ENCODE assay signal across 19 cellular contexts in the genomic region with DNA sequence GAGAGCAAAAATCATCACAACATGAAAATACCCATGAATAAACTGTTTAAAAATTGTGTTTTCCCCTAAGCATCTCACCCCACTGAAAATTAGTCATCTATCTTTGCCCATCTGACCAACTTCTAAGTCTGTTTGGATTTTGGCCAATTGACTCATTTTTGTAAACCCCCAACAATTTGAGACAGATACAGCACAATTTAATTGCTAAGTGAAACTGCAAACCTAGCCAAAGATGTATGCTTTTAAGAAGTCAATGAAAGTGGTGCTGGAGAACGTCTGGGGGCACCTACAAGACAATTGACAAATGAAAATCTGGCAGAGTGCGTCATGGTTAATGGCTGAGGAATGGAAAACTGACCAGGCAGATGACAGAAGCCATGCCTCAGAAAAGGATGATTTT. TPM values are rescaled to one million over a fixed set of nuclear protein-coding genes. Genes with fewer than 3 reads are reported as not detected.
DNase-seq lines count a peak whose midpoint lies in the region; ATAC-seq, FAIRE-seq and TF ChIP-seq lines count a peak whose summit lies in the region.
"Had no signal": no experiment of that assay in that cellular context is flagged by ENCODE, and none has a peak within 500 bp of the region (broad histone marks: within the 10 kb centered on the region; RNA-seq: fewer than 3 reads in every experiment).

No MANE protein-coding gene starts in this region.

- H3K4me3 ChIP-seq in bronchial epithelial cell (ENCODE audit: low read depth, low read length): no peak overlapping the region
- H3K4me3 ChIP-seq: HAP-1 had no signal

- no peaks in the 10 kb centered on the region for H3K36me3 ChIP-seq in bronchial epithelial cell (ENCODE audit: control insufficient read depth, insufficient read depth, low read length)
- H3K36me3 ChIP-seq: HAP-1 had no signal

- peak; percentile 8 for DNase-seq in A172 (ENCODE audit: low spot score)
- peak; percentile 3 for DNase-seq in ELR (ENCODE audit: low read depth)
- DNase-seq in HT1080 (ENCODE audit: low read depth): peak; percentile 11
- DNase-seq in bronchial epithelial cell (ENCODE audit: low read depth): peak; percentile 9
- no peak for DNase-seq in stimulated activated CD4-positive, alpha-beta T cell treated with anti-CD3 and anti-CD28 coated beads, Interleukin-4, amount 100 ng/mL, for 1 hour
- no peak for DNase-seq in posterior cingulate gyrus
- DNase-seq: CD8-positive, alpha-beta T cell; COR-L47; DMS153; DMS79 treated with DMSO at 0.1 percent for 48 hours; IMR-90; KBM-7 had no signal

- no peak for FAIRE-seq in bronchial epithelial cell (lab: Jason Lieb, UNC)
- FAIRE-seq: A204.1, D721Med, GM12892, H1 had no signal

- no peak for TF ChIP-seq CTCF in bronchial epithelial cell (IDR thresholded peaks at IDR 0.05; ENCODE audit: insufficient read depth, low read length, severe bottlenecking)

- intact Hi-C loops in posterior cingulate gyrus (cut with DNase I): no loop called here

- ATAC-seq in HG03097 (IDR thresholded peaks at IDR 0.05; ENCODE audit: low FRiP score, unreplicated experiment) (no peak), HG02642 (IDR thresholded peaks at IDR 0.05; ENCODE audit: poor library complexity, unreplicated experiment) (no peak)
- ATAC-seq: CD8-positive, alpha-beta T cell had no signal

- H3K27me3 ChIP-seq in bronchial epithelial cell (ENCODE audit: control insufficient read depth, insufficient read depth, low read length): no peaks in the 10 kb centered on the region

RNA-seq across cellular contexts. Expression of a gene that starts 30.9 kb away (rescaled TPM):
- total RNA-seq in A172 (2014; rRNA removed; shearing (Covaris generic)): not detected in 2 replicates
- not detected in 2 replicates for total RNA-seq in HT1080 (2014; rRNA removed; shearing (Covaris generic))
- polyA plus RNA-seq in HT1080 (2015; cell fraction: cytosol; rRNA removed): 0.59 and 0.63 TPM in 2 replicates
- polyA plus RNA-seq in HT1080 (2015; cell fraction: nucleus; rRNA removed): 0.41 and 0.49 TPM in 2 replicates
- total RNA-seq in bronchial epithelial cell: under 0.01 and 0.26 TPM in 2 replicates
- total RNA-seq: CD8-positive, alpha-beta T cell; IMR-90 had no signal
- polyA plus RNA-seq: IMR-90 had no signal

Comparison
In these comparisons a context has a peak if more than half of its experiments do, and no peak if none do; other contexts are left out.
1. DNase-seq: peak in A172 (single experiment), ELR (single experiment), HT1080 (single experiment) and bronchial epithelial cell (single experiment); none in stimulated activated CD4-positive, alpha-beta T cell treated with anti-CD3 and anti-CD28 coated beads, Interleukin-4, amount 100 ng/mL, for 1 hour (single experiment) and posterior cingulate gyrus (0 of 10).